In the genomic region with DNA sequence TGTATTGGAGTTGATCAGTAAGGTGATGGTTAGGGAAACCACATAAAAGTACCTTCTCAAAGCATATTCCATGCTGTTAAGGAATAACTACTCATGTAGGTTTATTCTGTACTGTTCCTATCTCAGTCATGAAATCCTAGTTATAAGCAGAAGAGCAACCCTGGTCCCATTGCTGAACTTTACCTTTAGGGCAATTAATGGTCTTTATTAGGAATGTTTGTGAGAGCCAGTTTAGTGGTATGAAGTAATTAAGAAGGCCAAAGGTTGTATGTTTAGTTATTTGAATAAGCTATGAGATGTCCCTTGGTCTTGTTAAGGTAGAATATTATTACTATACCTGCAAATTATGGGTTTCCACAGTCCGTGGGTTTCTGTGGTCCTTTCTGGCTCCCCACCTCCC, we compare ENCODE assay signal across 15 cellular contexts.
"Had no signal": no experiment of that assay in that cellular context is flagged by ENCODE, and none has a peak within 500 bp of the region (broad histone marks: within the 10 kb centered on the region; RNA-seq: fewer than 3 reads in every experiment).

No MANE protein-coding gene starts in this region.

- H3K4me1 ChIP-seq: foreskin keratinocyte had no signal

- ATAC-seq: foreskin keratinocyte; left colon; left ventricle myocardium superior; naive thymus-derived CD4-positive, alpha-beta T cell; psoas muscle; sciatic nerve had no signal

- H3K4me3 Mint-ChIP-seq: naive thymus-derived CD4-positive, alpha-beta T cell; nephron progenitor cell had no signal

- H3K27me3 ChIP-seq: foreskin keratinocyte had no signal

- H3K27ac ChIP-seq: foreskin keratinocyte, psoas muscle had no signal

- H3K9me3 Mint-ChIP-seq: naive thymus-derived CD4-positive, alpha-beta T cell; nephron progenitor cell had no signal

- H3K9me3 ChIP-seq: psoas muscle had no signal

- DNase-seq: dermis blood vessel endothelial cell; erythroblast; foreskin keratinocyte; head of caudate nucleus; hippocampal formation; left colon; left ventricle myocardium superior; naive thymus-derived CD4-positive, alpha-beta T cell; nephron progenitor cell; psoas muscle; retina; stimulated activated CD4-positive, alpha-beta T cell treated with anti-CD3 and anti-CD28 coated beads, Interleukin-12 subunit alpha, Interleukin-12 subunit beta, amount 100 ng/mL, for 4 hours; stimulated activated naive CD4-positive, alpha-beta T cell treated with Interleukin-2 at 50 U/mL for 16 hours; trophoblast cell had no signal

- H3K27me3 Mint-ChIP-seq: naive thymus-derived CD4-positive, alpha-beta T cell had no signal

- H3K4me3 ChIP-seq: psoas muscle had no signal
